In genomic region chr6:140124498-140124897, GRCh38 we compare ENCODE assay signal across 21 cellular contexts.
DNase-seq lines count a peak whose midpoint lies in the region; ATAC-seq and TF ChIP-seq lines count a peak whose summit lies in the region.
"Had no signal": no experiment of that assay in that cellular context is flagged by ENCODE, and none has a peak within 500 bp of the region (broad histone marks: within the 10 kb centered on the region; RNA-seq: fewer than 3 reads in every experiment).

No MANE protein-coding gene starts in this region.

- H4K20me1 ChIP-seq in hepatocyte (ENCODE audit: insufficient read depth, poor library complexity, severe bottlenecking), result no peaks in the 10 kb centered on the region
- H4K20me1 ChIP-seq: BLaER1 had no signal

- H3K27ac ChIP-seq in hepatocyte (peak overlapping the region; percentile 16), lower lobe of right lung (no peak overlapping the region)
- H3K27ac ChIP-seq: 22Rv1, BLaER1, HL-60, Peyer's patch, SJSA1 had no signal

- no peaks in the 10 kb centered on the region for H3K9me2 ChIP-seq in hepatocyte (replicated peaks; ENCODE audit: insufficient read depth)

- DNase-seq in DMS53 (lab: John Stamatoyannopoulos, UW), result peak; percentile 43
- DNase-seq in DMS53 treated with DMSO at 0.1 percent for 48 hours (lab: John Stamatoyannopoulos, UW; ENCODE audit: unreplicated experiment), result no peak
- DNase-seq in hepatocyte (ENCODE audit: low spot score), result peak; percentile 51
- DNase-seq in mucosa of descending colon, result peak in 1 of 3 donors; percentile 59
- DNase-seq in lower lobe of right lung, result no peak
- DNase-seq in natural killer cell, result no peak
- DNase-seq in GM03348 (ENCODE audit: low spot score), result no peak
- no peak for DNase-seq in activated CD4-positive, alpha-beta T cell treated with anti-CD3 and anti-CD28 coated beads, Interleukin-2, amount 50 U/mL, for 48 hours
- DNase-seq: ACHN; CD4-positive, alpha-beta T cell; COR-L47; DMS 273 treated with DMSO at 0.1 percent for 48 hours; HCEC 1CT; Karpas-422; NCI-H187 treated with DMSO at 0.1 percent for 48 hours had no signal

- no peak for TF ChIP-seq CTCF in hepatocyte (IDR thresholded peaks at IDR 0.05; ENCODE audit: poor library complexity)
- no peak for TF ChIP-seq CTCF in mucosa of descending colon (IDR thresholded peaks at IDR 0.05)
- no peak for TF ChIP-seq CTCF in lower lobe of right lung (IDR thresholded peaks at IDR 0.05)
- TF ChIP-seq CTCF in natural killer cell (IDR thresholded peaks at IDR 0.05), result no peak

- H3K9me3 ChIP-seq in hepatocyte (ENCODE audit: low read depth), result no peaks in the 10 kb centered on the region
- peaks cover 12% of the 10 kb centered on the region for H3K9me3 ChIP-seq in mucosa of descending colon
- peaks cover 8% of the 10 kb centered on the region for H3K9me3 ChIP-seq in lower lobe of right lung

- H3K9me3 Mint-ChIP-seq in natural killer cell, result peaks cover 8 to 9% of the 10 kb centered on the region in 2 donors

- H3K4me3 Mint-ChIP-seq in natural killer cell, result no peak overlapping the region
- H3K4me3 Mint-ChIP-seq: CD4-positive, alpha-beta T cell; GM23338 had no signal

- H3K4me2 ChIP-seq in hepatocyte, result no peak overlapping the region
- H3K4me2 ChIP-seq: BLaER1, GM23338 had no signal

- peak; percentile 99 for ATAC-seq in mucosa of descending colon
- ATAC-seq in lower lobe of right lung, result no peak
- ATAC-seq in natural killer cell, result no peak
- ATAC-seq: GM23338 had no signal

- H3K27me3 ChIP-seq in hepatocyte, result no peaks in the 10 kb centered on the region
- H3K27me3 ChIP-seq in lower lobe of right lung (ENCODE audit: low read depth), result no peaks in the 10 kb centered on the region
- H3K27me3 ChIP-seq: BLaER1, Peyer's patch, SJSA1 had no signal

- H2AFZ ChIP-seq in hepatocyte, result no peak overlapping the region
- H2AFZ ChIP-seq: GM23338 had no signal

- H3K4me3 ChIP-seq in hepatocyte (no peak overlapping the region), mucosa of descending colon (no peak overlapping the region), lower lobe of right lung (no peak overlapping the region)
- H3K4me3 ChIP-seq: BLaER1, GM23338, Peyer's patch, SJSA1 had no signal

- H3K36me3 Mint-ChIP-seq in natural killer cell, result peaks cover 7% of the 10 kb centered on the region

- H3K36me3 ChIP-seq in hepatocyte (replicated peaks; ENCODE audit: insufficient read depth, low read depth) (no peaks in the 10 kb centered on the region), mucosa of descending colon (ENCODE audit: low read depth) (no peaks in the 10 kb centered on the region), lower lobe of right lung (no peaks in the 10 kb centered on the region)
- H3K36me3 ChIP-seq: BLaER1, Peyer's patch, SJSA1 had no signal

- intact Hi-C loops in mucosa of descending colon (cut with DNase I, micrococcal nuclease) (no loop called here), lower lobe of right lung (cut with DNase I) (no loop called here), natural killer cell (cut with micrococcal nuclease) (no loop called here)

- no peaks in the 10 kb centered on the region for H3K79me2 ChIP-seq in hepatocyte

- H3K4me1 ChIP-seq in hepatocyte (ENCODE audit: insufficient read depth) (no peaks in the 10 kb centered on the region), mucosa of descending colon (ENCODE audit: low read depth) (peaks cover 10% of the 10 kb centered on the region), lower lobe of right lung (no peaks in the 10 kb centered on the region)
- H3K4me1 ChIP-seq: BLaER1, Peyer's patch, SJSA1 had no signal

- 59% methylated on average over 2 of the region's 2 CpGs for WGBS in hepatocyte (ENCODE audit: low lambda C conversion rate, missing lambda C conversion rate)

- no peak overlapping the region for H3K27ac Mint-ChIP-seq in natural killer cell
- H3K27ac Mint-ChIP-seq: CD4-positive, alpha-beta T cell; GM23338 had no signal

- H3K27me3 Mint-ChIP-seq in natural killer cell (ENCODE audit: low read depth in 2 of 2), result no peaks in the 10 kb centered on the region

- H3K4me1 Mint-ChIP-seq in natural killer cell, result no peaks in the 10 kb centered on the region
- H3K4me1 Mint-ChIP-seq: GM23338 had no signal

Comparison
In these comparisons a context has a peak if more than half of its experiments do, and no peak if none do; other contexts are left out.
1. DNase-seq: peak in DMS53 (single experiment) and hepatocyte (single experiment); none in DMS53 treated with DMSO at 0.1 percent for 48 hours (single experiment), lower lobe of right lung (single experiment), natural killer cell (single experiment), GM03348 (single experiment) and activated CD4-positive, alpha-beta T cell treated with anti-CD3 and anti-CD28 coated beads, Interleukin-2, amount 50 U/mL, for 48 hours (0 of 2).